In genomic region chr6:158503222-158503621, GRCh38 we compare ENCODE assay signal across 22 cellular contexts.
"Had no signal": no experiment of that assay in that cellular context is flagged by ENCODE, and none has a peak within 500 bp of the region (broad histone marks: within the 10 kb centered on the region; RNA-seq: fewer than 3 reads in every experiment).

No MANE protein-coding gene starts in this region.

- DNase-seq: activated CD4-positive, alpha-beta T cell treated with anti-CD3 and anti-CD28 coated beads, Interleukin-2, amount 50 U/mL, for 1 hour; activated CD8-positive, alpha-beta memory T cell treated with anti-CD3 and anti-CD28 coated beads, Interleukin-2, amount 10 ng/mL, durations not matched to agents 7 days and 5 days; activated CD8-positive, alpha-beta T cell treated with anti-CD3 and anti-CD28 coated beads for 36 hours; activated effector memory CD4-positive, alpha-beta T cell treated with anti-CD3 and anti-CD28 coated beads, Interleukin-2, amount 50 U/mL, for 16 hours; activated naive CD4-positive, alpha-beta T cell treated with anti-CD3 and anti-CD28 coated beads for 36 hours; activated T-cell treated with anti-CD3 and anti-CD28 coated beads for 4 hours; central memory CD4-positive, alpha-beta T cell; effector CD8-positive, alpha-beta T cell; erythroblast; gastrocnemius medialis; glutamatergic neuron; kidney; naive thymus-derived CD8-positive, alpha-beta T cell; posterior cingulate gyrus; right cardiac atrium; spleen; stimulated activated naive CD8-positive, alpha-beta T cell treated with anti-CD3 and anti-CD28 coated beads, Interleukin-15, Interleukin-2, amounts not matched to agents 100 U/mL and 50 U/mL, for 24 hours; T-helper 2 cell; testis; transverse colon had no signal

- H3K9me3 Mint-ChIP-seq: activated CD8-positive, alpha-beta T cell treated with anti-CD3 and anti-CD28 coated beads for 36 hours; activated naive CD4-positive, alpha-beta T cell treated with anti-CD3 and anti-CD28 coated beads for 36 hours; memory B cell; naive thymus-derived CD8-positive, alpha-beta T cell; WTC11 had no signal

- H3K27me3 Mint-ChIP-seq: activated CD8-positive, alpha-beta memory T cell treated with anti-CD3 and anti-CD28 coated beads, Interleukin-2, amount 10 ng/mL, durations not matched to agents 7 days and 5 days; activated CD8-positive, alpha-beta T cell treated with anti-CD3 and anti-CD28 coated beads for 36 hours; memory B cell; naive thymus-derived CD8-positive, alpha-beta T cell had no signal

- H3K4me1 Mint-ChIP-seq: activated CD8-positive, alpha-beta memory T cell treated with anti-CD3 and anti-CD28 coated beads, Interleukin-2, amount 10 ng/mL, durations not matched to agents 7 days and 5 days; naive thymus-derived CD8-positive, alpha-beta T cell had no signal

- H3K27ac Mint-ChIP-seq: activated CD8-positive, alpha-beta memory T cell treated with anti-CD3 and anti-CD28 coated beads, Interleukin-2, amount 10 ng/mL, durations not matched to agents 7 days and 5 days; activated CD8-positive, alpha-beta T cell treated with anti-CD3 and anti-CD28 coated beads for 36 hours; activated naive CD4-positive, alpha-beta T cell treated with anti-CD3 and anti-CD28 coated beads for 36 hours; memory B cell; naive thymus-derived CD8-positive, alpha-beta T cell; WTC11 had no signal

- ATAC-seq: activated CD8-positive, alpha-beta memory T cell treated with anti-CD3 and anti-CD28 coated beads, Interleukin-2, amount 10 ng/mL, durations not matched to agents 7 days and 5 days; activated CD8-positive, alpha-beta T cell treated with anti-CD3 and anti-CD28 coated beads for 36 hours; gastrocnemius medialis; naive thymus-derived CD8-positive, alpha-beta T cell; stimulated activated naive CD8-positive, alpha-beta T cell treated with anti-CD3 and anti-CD28 coated beads, Interleukin-15, Interleukin-2, amounts not matched to agents 100 U/mL and 50 U/mL, for 24 hours; WTC11 had no signal

- H3K4me3 Mint-ChIP-seq: activated CD8-positive, alpha-beta memory T cell treated with anti-CD3 and anti-CD28 coated beads, Interleukin-2, amount 10 ng/mL, durations not matched to agents 7 days and 5 days; activated CD8-positive, alpha-beta T cell treated with anti-CD3 and anti-CD28 coated beads for 36 hours; activated naive CD4-positive, alpha-beta T cell treated with anti-CD3 and anti-CD28 coated beads for 36 hours; memory B cell; naive thymus-derived CD8-positive, alpha-beta T cell; WTC11 had no signal
